Comparison of ENCODE assay signal across 8 cellular contexts in the genomic region with DNA sequence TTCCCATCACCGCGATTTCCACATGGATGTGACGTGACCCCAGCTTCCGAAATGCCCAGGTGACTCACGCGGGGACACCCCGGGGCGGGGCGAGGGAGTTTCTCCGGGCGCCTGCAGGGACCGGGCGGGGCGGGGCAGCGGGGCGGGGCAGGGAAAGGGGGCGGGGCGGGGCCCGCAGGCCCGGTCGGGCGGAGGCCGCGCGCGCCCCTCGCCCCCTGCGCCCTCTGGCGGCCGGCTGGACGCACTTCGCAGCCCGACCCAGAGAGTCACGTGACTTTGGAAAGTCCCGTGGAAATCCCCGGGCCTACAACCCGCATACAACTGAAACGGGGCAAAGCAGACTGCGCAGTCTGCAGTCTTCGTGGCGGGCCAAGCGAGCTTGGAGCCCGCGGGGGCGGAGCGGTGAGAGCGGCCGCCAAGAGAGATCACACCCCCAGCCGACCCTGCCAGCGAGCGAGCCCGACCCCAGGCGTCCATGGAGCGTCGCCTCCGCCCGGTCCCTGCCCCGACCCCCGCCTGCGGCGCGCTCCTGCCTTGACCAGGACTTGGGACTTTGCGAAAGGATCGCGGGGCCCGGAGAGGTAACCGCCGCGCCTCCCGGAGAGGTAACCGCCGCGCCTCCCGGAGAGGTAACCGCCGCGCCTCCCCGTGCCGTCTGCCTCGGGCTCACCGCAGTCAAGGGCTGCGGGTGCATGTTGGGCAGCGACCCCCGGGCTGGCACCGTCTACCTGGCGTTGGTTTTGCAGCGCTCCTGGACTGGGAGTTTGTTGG. TPM values are rescaled to one million over a fixed set of nuclear protein-coding genes. Genes with fewer than 3 reads are reported as not detected.
A peak's percentile ranks its signal among the peaks of the same experiment; 100 is the strongest.
DNase-seq lines count a peak whose midpoint lies in the region; ATAC-seq and TF ChIP-seq lines count a peak whose summit lies in the region.

A gene (plus strand): TSS at position 346 of the 771 bp plus-strand sequence. CDS start 3,969 bp downstream, outside the sequence.

- ATAC-seq in Right ventricle myocardium inferior, result peak; percentile 91

- peak within 1 kb of the TSS; percentile 99 for H2AFZ ChIP-seq in parathyroid adenoma

- peak within 1 kb of the TSS; percentile 90 for H3K4me2 ChIP-seq in parathyroid adenoma (ENCODE audit: low read length)

- H3K27me3 ChIP-seq in parathyroid adenoma (ENCODE audit: control insufficient read depth, insufficient read depth, low read length) (no peaks in the 10 kb centered on the region), tibial artery (no peaks in the 10 kb centered on the region)

- TF ChIP-seq CTCF in GM12864 (IDR thresholded peaks at IDR 0.05; ENCODE audit: low read depth, low read length, missing control alignments) (peak; percentile 70), HFFc6 (IDR thresholded peaks at IDR 0.05) (peak; percentile 87), parathyroid adenoma (IDR thresholded peaks at IDR 0.05) (peak; percentile 61), tibial artery (IDR thresholded peaks at IDR 0.05) (peak; percentile 63 to 87)

- H3K36me3 ChIP-seq in parathyroid adenoma (ENCODE audit: control insufficient read depth, insufficient read depth, low read length) (no peaks in the 10 kb centered on the region), tibial artery (no peaks in the 10 kb centered on the region)

- peak within 1 kb of the TSS; percentile 90 for H3K4me3 Mint-ChIP-seq in HFFc6
- H3K4me3 Mint-ChIP-seq in activated naive CD8-positive, alpha-beta T cell, result peak within 1 kb of the TSS; percentile 96

- no peaks in the 10 kb centered on the region for H3K9me3 ChIP-seq in parathyroid adenoma (ENCODE audit: control insufficient read depth, low read length)
- H3K9me3 ChIP-seq in tibial artery, result no peaks in the 10 kb centered on the region

- intact Hi-C loops in Right ventricle myocardium inferior (cut with DNase I), result loop anchor here (1.0 to 5.0 kb wide), 3 partner anchors 65 to 159 kb away; no protein-coding TSS in a partner anchor
- intact Hi-C loops in tibial artery (cut with DNase I; ENCODE audit: low total_unique reads), result loop anchor here (5.0 kb wide), 1 partner anchor 160 kb away; no protein-coding TSS in a partner anchor

- peak within 1 kb of the TSS; percentile 63 for H3K9ac ChIP-seq in parathyroid adenoma

- H3K27ac Mint-ChIP-seq in HFFc6, result peak within 1 kb of the TSS; percentile 87
- H3K27ac Mint-ChIP-seq in activated naive CD8-positive, alpha-beta T cell, result peak within 1 kb of the TSS; percentile 97

- H3K9me3 Mint-ChIP-seq in HFFc6, result no peaks in the 10 kb centered on the region
- H3K9me3 Mint-ChIP-seq in activated naive CD8-positive, alpha-beta T cell (ENCODE audit: low read depth), result no peaks in the 10 kb centered on the region

- H3K27me3 Mint-ChIP-seq in HFFc6 (ENCODE audit: insufficient read depth), result peaks cover 6% of the 10 kb centered on the region
- H3K27me3 Mint-ChIP-seq in activated naive CD8-positive, alpha-beta T cell, result no peaks in the 10 kb centered on the region

- peaks cover 52% of the 10 kb centered on the region for H3K4me1 Mint-ChIP-seq in HFFc6 (ENCODE audit: low read depth)
- peaks cover 26% of the 10 kb centered on the region for H3K4me1 Mint-ChIP-seq in activated naive CD8-positive, alpha-beta T cell (ENCODE audit: low read depth)

- DNase-seq in GM12864 (ENCODE audit: low read depth), result peak; percentile 87
- peak; percentile 87 for DNase-seq in HFFc6
- DNase-seq in MV-4-11 (lab: John Stamatoyannopoulos, UW), result peak; percentile 93
- peak; percentile 99 for DNase-seq in SKM-1 treated with dmso at 0.1 percent for 144 hours (lab: John Stamatoyannopoulos, UW; ENCODE audit: unreplicated experiment)
- DNase-seq in Right ventricle myocardium inferior (ENCODE audit: missing footprints), result peak; percentile 95
- peak; percentile 95 to 96 for DNase-seq in tibial artery

- H3K27ac ChIP-seq in parathyroid adenoma (peak within 1 kb of the TSS; percentile 72), tibial artery (peak within 1 kb of the TSS; percentile 79 to 82)

- peaks cover 2% of the 10 kb centered on the region for H3K79me2 ChIP-seq in parathyroid adenoma

- H3K4me3 ChIP-seq in GM12864 (ENCODE audit: low read depth, low read length) (peak within 1 kb of the TSS; percentile 80), parathyroid adenoma (ENCODE audit: low read depth, low read length) (peak within 1 kb of the TSS; percentile 68), tibial artery (peak within 1 kb of the TSS; percentile 90 to 93)

- H3K36me3 Mint-ChIP-seq in HFFc6 (ENCODE audit: low read depth), result peaks cover 11% of the 10 kb centered on the region
- H3K36me3 Mint-ChIP-seq in activated naive CD8-positive, alpha-beta T cell, result peaks cover 37% of the 10 kb centered on the region

- H3K4me1 ChIP-seq in parathyroid adenoma, result peaks cover 3% of the 10 kb centered on the region
- peaks cover 0 to 33% (median 14%) of the 10 kb centered on the region in 4 donors for H3K4me1 ChIP-seq in tibial artery

RNA-seq across cellular contexts. Expression of the gene that starts here (rescaled TPM):
- total RNA-seq in HFFc6 (2021; fragmentation: NEBNext Ultra II Directional; extraction: Animal tissue kit (Norgen Biotek cat#: 25700)), result 10 to 100 TPM in 1 of 6 experiments, 1 to 10 TPM in 5; 4.5 to 17.2 (median 7.8) TPM
- 6.8 TPM for total RNA-seq in Right ventricle myocardium inferior

Comparison
In these comparisons a context has a peak if more than half of its experiments do, and no peak if none do; other contexts are left out.
1. Peak in every context shown above with its lines: DNase-seq, ATAC-seq, H3K4me3 ChIP-seq and H3K27ac ChIP-seq.